ENCODE assay signal across 20 cellular contexts in genomic region chr10:43055217-43055616, GRCh38. TPM values are rescaled to one million over a fixed set of nuclear protein-coding genes. Genes with fewer than 3 reads are reported as not detected.
"Had no signal": no experiment of that assay in that cellular context is flagged by ENCODE, and none has a peak within 500 bp of the region (broad histone marks: within the 10 kb centered on the region; RNA-seq: fewer than 3 reads in every experiment).

No MANE protein-coding gene starts in this region.

- DNase-seq: activated CD4-positive, alpha-beta T cell treated with anti-CD3 and anti-CD28 coated beads, Interleukin-2, amount 10 ng/mL, durations not matched to agents 24 days and 14 days; activated CD8-positive, alpha-beta memory T cell treated with anti-CD3 and anti-CD28 coated beads for 24 hours; activated gamma-delta T cell; activated naive CD4-positive, alpha-beta T cell treated with anti-CD3 and anti-CD28 coated beads for 36 hours; activated T-cell treated with anti-CD3 and anti-CD28 coated beads, Interleukin-2, amount 50 U/mL, for 4 hours; amygdala; MM.1S; NCI-H1105; NCI-H1436; NCI-H1694 treated with DMSO at 0.1 percent for 48 hours; NCI-H2029 treated with DMSO at 0.1 percent for 48 hours; NCI-H446; NCI-H524; NCI-H748 treated with DMSO at 0.1 percent for 48 hours; RPMI8226; SW 1271 had no signal

- H3K36me3 ChIP-seq: SJSA1 had no signal

- H3K27ac ChIP-seq: KMS-11, SJSA1 had no signal

- ATAC-seq: activated T-cell treated with anti-CD3 and anti-CD28 coated beads, Interleukin-2, amount 50 U/mL, for 4 hours; Right ventricle myocardium inferior; WTC11 had no signal

- H3K9me3 ChIP-seq: SJSA1 had no signal

- H3K4me3 ChIP-seq: SJSA1 had no signal

- H3K9ac ChIP-seq: KMS-11 had no signal

- H3K4me2 ChIP-seq: KMS-11 had no signal

- H3K4me1 ChIP-seq: SJSA1 had no signal

RNA-seq across cellular contexts. Expression of gene RET, which starts 21.7 kb away (rescaled TPM):
- total RNA-seq: SJSA1 had no signal
